ENCODE assay signal across 1 cellular context in the genomic region with DNA sequence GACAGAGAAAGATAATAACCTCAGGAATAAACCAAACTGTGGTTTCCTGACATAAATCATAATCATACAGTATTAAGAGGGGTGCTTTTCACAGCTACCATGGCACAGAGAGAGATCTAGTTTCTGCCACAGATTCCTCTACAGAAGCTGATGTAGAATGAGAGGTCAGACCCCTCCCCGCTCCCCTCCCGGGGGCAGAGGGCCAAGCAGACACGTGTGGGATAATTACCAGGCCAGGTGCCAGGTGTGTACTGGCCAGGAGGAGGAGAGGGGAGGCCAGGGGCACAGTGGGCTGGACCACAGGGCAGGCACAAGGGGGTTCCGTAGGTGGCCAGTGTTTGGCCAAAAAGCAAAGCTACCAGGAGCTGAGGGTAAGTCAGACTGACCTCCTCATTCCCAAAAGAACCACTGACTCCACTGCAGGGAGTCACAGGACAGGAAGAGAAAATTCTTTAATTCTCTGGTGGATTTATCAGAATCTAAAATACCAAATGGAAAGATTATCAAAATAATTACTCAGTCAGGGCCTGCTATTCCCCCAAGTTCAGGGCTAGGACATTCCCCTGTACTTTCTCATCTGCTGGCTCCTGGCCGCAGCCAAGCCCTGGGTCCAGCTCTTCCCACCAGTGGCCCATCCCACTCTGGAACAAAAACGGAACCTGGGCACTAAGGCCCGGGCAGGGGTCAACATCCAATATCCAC.
TF ChIP-seq lines count a peak whose summit lies in the region.

No MANE protein-coding gene starts in this region.

TF ChIP-seq in SK-N-SH treated with all-trans-retinoic acid at 6 μM for 48 hours, 23 proteins besides CTCF, POLR2A, EP300 and RAD21:
- TF ChIP-seq, protein P1, sequence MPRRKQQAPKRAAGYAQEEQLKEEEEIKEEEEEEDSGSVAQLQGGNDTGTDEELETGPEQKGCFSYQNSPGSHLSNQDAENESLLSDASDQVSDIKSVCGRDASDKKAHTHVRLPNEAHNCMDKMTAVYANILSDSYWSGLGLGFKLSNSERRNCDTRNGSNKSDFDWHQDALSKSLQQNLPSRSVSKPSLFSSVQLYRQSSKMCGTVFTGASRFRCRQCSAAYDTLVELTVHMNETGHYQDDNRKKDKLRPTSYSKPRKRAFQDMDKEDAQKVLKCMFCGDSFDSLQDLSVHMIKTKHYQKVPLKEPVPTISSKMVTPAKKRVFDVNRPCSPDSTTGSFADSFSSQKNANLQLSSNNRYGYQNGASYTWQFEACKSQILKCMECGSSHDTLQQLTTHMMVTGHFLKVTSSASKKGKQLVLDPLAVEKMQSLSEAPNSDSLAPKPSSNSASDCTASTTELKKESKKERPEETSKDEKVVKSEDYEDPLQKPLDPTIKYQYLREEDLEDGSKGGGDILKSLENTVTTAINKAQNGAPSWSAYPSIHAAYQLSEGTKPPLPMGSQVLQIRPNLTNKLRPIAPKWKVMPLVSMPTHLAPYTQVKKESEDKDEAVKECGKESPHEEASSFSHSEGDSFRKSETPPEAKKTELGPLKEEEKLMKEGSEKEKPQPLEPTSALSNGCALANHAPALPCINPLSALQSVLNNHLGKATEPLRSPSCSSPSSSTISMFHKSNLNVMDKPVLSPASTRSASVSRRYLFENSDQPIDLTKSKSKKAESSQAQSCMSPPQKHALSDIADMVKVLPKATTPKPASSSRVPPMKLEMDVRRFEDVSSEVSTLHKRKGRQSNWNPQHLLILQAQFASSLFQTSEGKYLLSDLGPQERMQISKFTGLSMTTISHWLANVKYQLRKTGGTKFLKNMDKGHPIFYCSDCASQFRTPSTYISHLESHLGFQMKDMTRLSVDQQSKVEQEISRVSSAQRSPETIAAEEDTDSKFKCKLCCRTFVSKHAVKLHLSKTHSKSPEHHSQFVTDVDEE (CRISPR knock-in tag; IDR thresholded peaks at IDR 0.05) = no peak
- TF ChIP-seq, protein P2, sequence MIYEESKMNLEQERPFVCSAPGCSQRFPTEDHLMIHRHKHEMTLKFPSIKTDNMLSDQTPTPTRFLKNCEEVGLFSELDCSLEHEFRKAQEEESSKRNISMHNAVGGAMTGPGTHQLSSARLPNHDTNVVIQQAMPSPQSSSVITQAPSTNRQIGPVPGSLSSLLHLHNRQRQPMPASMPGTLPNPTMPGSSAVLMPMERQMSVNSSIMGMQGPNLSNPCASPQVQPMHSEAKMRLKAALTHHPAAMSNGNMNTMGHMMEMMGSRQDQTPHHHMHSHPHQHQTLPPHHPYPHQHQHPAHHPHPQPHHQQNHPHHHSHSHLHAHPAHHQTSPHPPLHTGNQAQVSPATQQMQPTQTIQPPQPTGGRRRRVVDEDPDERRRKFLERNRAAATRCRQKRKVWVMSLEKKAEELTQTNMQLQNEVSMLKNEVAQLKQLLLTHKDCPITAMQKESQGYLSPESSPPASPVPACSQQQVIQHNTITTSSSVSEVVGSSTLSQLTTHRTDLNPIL (CRISPR knock-in tag; IDR thresholded peaks at IDR 0.05; ENCODE audit: low read depth) = no peak
- TF ChIP-seq CSDC2 (CRISPR knock-in tag; IDR thresholded peaks at IDR 0.05) = no peak
- no peak for TF ChIP-seq ZC3H10 (CRISPR knock-in tag; IDR thresholded peaks at IDR 0.05)
- no peak for TF ChIP-seq TCF4 (CRISPR knock-in tag; IDR thresholded peaks at IDR 0.05; ENCODE audit: borderline replicate concordance)
- TF ChIP-seq, protein P3, sequence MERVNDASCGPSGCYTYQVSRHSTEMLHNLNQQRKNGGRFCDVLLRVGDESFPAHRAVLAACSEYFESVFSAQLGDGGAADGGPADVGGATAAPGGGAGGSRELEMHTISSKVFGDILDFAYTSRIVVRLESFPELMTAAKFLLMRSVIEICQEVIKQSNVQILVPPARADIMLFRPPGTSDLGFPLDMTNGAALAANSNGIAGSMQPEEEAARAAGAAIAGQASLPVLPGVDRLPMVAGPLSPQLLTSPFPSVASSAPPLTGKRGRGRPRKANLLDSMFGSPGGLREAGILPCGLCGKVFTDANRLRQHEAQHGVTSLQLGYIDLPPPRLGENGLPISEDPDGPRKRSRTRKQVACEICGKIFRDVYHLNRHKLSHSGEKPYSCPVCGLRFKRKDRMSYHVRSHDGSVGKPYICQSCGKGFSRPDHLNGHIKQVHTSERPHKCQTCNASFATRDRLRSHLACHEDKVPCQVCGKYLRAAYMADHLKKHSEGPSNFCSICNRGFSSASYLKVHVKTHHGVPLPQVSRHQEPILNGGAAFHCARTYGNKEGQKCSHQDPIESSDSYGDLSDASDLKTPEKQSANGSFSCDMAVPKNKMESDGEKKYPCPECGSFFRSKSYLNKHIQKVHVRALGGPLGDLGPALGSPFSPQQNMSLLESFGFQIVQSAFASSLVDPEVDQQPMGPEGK (CRISPR knock-in tag; IDR thresholded peaks at IDR 0.05; ENCODE audit: borderline replicate concordance) = no peak
- TF ChIP-seq, protein P4, sequence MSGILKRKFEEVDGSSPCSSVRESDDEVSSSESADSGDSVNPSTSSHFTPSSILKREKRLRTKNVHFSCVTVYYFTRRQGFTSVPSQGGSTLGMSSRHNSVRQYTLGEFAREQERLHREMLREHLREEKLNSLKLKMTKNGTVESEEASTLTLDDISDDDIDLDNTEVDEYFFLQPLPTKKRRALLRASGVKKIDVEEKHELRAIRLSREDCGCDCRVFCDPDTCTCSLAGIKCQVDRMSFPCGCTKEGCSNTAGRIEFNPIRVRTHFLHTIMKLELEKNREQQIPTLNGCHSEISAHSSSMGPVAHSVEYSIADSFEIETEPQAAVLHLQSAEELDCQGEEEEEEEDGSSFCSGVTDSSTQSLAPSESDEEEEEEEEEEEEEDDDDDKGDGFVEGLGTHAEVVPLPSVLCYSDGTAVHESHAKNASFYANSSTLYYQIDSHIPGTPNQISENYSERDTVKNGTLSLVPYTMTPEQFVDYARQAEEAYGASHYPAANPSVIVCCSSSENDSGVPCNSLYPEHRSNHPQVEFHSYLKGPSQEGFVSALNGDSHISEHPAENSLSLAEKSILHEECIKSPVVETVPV (CRISPR knock-in tag; IDR thresholded peaks at IDR 0.05) = no peak
- TF ChIP-seq BACH2 (CRISPR knock-in tag; IDR thresholded peaks at IDR 0.05; ENCODE audit: borderline replicate concordance) = no peak
- TF ChIP-seq ESRRG (CRISPR knock-in tag; IDR thresholded peaks at IDR 0.05) = no peak
- TF ChIP-seq ZNF565 (CRISPR knock-in tag; conservative IDR thresholded peaks at IDR 0.05; ENCODE audit: low read depth) = no peak
- no peak for TF ChIP-seq ISL1 (CRISPR knock-in tag; IDR thresholded peaks at IDR 0.05)
- TF ChIP-seq ZNF70 (CRISPR knock-in tag; IDR thresholded peaks at IDR 0.05) = no peak
- no peak for TF ChIP-seq TOX (CRISPR knock-in tag; IDR thresholded peaks at IDR 0.05; ENCODE audit: borderline replicate concordance)
- TF ChIP-seq RARB (CRISPR knock-in tag; IDR thresholded peaks at IDR 0.05) = no peak
- no peak for TF ChIP-seq ZNF8 (CRISPR knock-in tag; IDR thresholded peaks at IDR 0.05)
- no peak for TF ChIP-seq PPARA (CRISPR knock-in tag; IDR thresholded peaks at IDR 0.05; ENCODE audit: borderline replicate concordance)
- TF ChIP-seq OSR1 (CRISPR knock-in tag; IDR thresholded peaks at IDR 0.05) = no peak
- TF ChIP-seq GLIS3 (CRISPR knock-in tag; IDR thresholded peaks at IDR 0.05) = no peak
- no peak for TF ChIP-seq ARNTL (CRISPR knock-in tag; IDR thresholded peaks at IDR 0.05; ENCODE audit: borderline replicate concordance, low read depth)
